ENCODE assay signal across 14 cellular contexts in the genomic region with DNA sequence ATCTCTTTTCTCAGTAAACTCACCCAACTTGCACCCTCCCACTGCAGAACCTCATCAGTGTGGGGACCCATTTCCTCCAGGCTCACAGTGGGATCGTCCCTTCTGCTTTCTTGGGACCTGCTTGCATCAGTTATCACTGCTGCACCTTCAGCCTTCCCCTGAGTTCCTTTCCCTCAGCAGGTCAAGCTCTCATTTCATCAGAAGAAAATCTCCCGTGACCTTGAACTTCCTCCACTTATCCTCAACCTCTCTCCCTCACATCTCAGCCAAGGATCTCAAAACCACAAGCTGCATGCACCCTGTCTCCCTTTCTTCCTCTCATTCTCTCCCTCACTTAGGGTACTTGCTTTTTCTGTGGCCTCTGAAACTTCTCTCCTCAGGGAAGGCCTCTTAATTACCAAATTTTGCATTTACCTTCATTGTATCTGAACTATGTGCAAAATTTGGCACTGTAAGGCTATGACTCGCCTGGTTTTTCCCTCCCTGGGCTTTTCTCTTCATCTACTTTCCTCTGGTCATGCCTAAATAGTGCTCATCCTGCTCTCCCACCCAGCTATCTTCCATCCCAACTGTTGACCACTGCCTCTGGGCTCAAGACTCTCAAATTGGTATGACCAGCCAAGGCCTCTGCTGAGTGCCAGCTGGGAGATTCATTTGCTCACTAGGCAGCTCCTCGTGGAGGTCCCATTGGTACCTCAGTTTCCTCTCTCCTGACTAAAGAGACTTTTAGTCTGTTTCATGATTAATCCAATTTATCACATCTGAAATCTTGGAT. TPM values are rescaled to one million over a fixed set of nuclear protein-coding genes. Genes with fewer than 3 reads are reported as not detected.
DNase-seq lines count a peak whose midpoint lies in the region; ATAC-seq and TF ChIP-seq lines count a peak whose summit lies in the region.
"Had no signal": no experiment of that assay in that cellular context is flagged by ENCODE, and none has a peak within 500 bp of the region (broad histone marks: within the 10 kb centered on the region; RNA-seq: fewer than 3 reads in every experiment).

No MANE protein-coding gene starts in this region.

- H3K36me3 ChIP-seq in hepatocyte (replicated peaks; ENCODE audit: insufficient read depth, low read depth): no peaks in the 10 kb centered on the region

- H3K27me3 ChIP-seq in hepatocyte: no peaks in the 10 kb centered on the region

- 97% methylated on average over 4 of the region's 4 CpGs for WGBS in hepatocyte (ENCODE audit: low lambda C conversion rate, missing lambda C conversion rate)
- WGBS in lower leg skin, 2 donors: 77 to 79% methylated on average over 4 of the region's 4 CpGs

- H3K4me3 Mint-ChIP-seq in activated T-helper 1 cell treated with anti-CD3 and anti-CD28 coated beads, Interleukin-12 subunit alpha, Interleukin-12 subunit beta, Interleukin-2, Interleukin-4 antibody, amounts not matched to agents 30 ng/mL and 10 ng/mL and 1 ng/mL, durations not matched to agents 14 hours and 24 hours and 36 hours: peak overlapping the region; percentile 5
- no peak overlapping the region for H3K4me3 Mint-ChIP-seq in Calu3 (ENCODE audit: low read depth, unreplicated experiment)

- CTCF ChIA-PET in Calu3 (lab: Charles Lee): no interaction called here

- intact Hi-C loops in activated T-helper 1 cell treated with anti-CD3 and anti-CD28 coated beads, Interleukin-12 subunit alpha, Interleukin-12 subunit beta, Interleukin-2, Interleukin-4 antibody, amounts not matched to agents 30 ng/mL and 10 ng/mL and 1 ng/mL, durations not matched to agents 14 hours and 24 hours and 36 hours (cut with micrococcal nuclease): loop anchor here (10.0 kb wide), 1 partner anchor 394 kb away; no protein-coding TSS in a partner anchor
- intact Hi-C loops in lower leg skin (cut with DNase I; ENCODE audit: low total_unique reads): no loop called here
- intact Hi-C loops in Calu3 (cut with micrococcal nuclease; ENCODE audit: unreplicated experiment): no loop called here
- intact Hi-C loops in left colon (cut with DNase I, micrococcal nuclease): no loop called here

- no peaks in the 10 kb centered on the region for H3K9me3 ChIP-seq in hepatocyte (ENCODE audit: low read depth)

- no peak overlapping the region for H3K4me2 ChIP-seq in hepatocyte

- BruUV-seq in Calu3 (replicated peaks; lab: Mats Ljungman, UMichigan): no TSS peak

- peak; percentile 5 for DNase-seq in AG08396 (ENCODE audit: low spot score)
- DNase-seq in activated T-helper 1 cell treated with anti-CD3 and anti-CD28 coated beads, Interleukin-12 subunit alpha, Interleukin-12 subunit beta, Interleukin-2, Interleukin-4 antibody, amounts not matched to agents 30 ng/mL and 10 ng/mL and 1 ng/mL, durations not matched to agents 14 hours and 24 hours and 36 hours (ENCODE audit: low spot score): no peak
- peak; percentile 1 for DNase-seq in hepatocyte (ENCODE audit: low spot score)
- no peak for DNase-seq in lower leg skin (ENCODE audit: low spot score in 2 of 2)
- no peak for DNase-seq in hippocampal formation (lab: John Stamatoyannopoulos, UW)
- DNase-seq in Calu3: no peak
- no peak for DNase-seq in left colon
- DNase-seq: activated CD8-positive, alpha-beta memory T cell treated with anti-CD3 and anti-CD28 coated beads for 24 hours; HCEC 1CT; NCI-H187; NCI-H82; retina; substantia nigra had no signal

- no peak for ATAC-seq in left colon

- H4K20me1 ChIP-seq in hepatocyte (ENCODE audit: insufficient read depth, poor library complexity, severe bottlenecking): peaks cover 6% of the 10 kb centered on the region

- H3K4me1 Mint-ChIP-seq in activated T-helper 1 cell treated with anti-CD3 and anti-CD28 coated beads, Interleukin-12 subunit alpha, Interleukin-12 subunit beta, Interleukin-2, Interleukin-4 antibody, amounts not matched to agents 30 ng/mL and 10 ng/mL and 1 ng/mL, durations not matched to agents 14 hours and 24 hours and 36 hours (ENCODE audit: low read depth): peaks cover 34% of the 10 kb centered on the region
- peaks cover 32% of the 10 kb centered on the region for H3K4me1 Mint-ChIP-seq in Calu3 (ENCODE audit: low read depth, unreplicated experiment)

- H3K27ac Mint-ChIP-seq in activated T-helper 1 cell treated with anti-CD3 and anti-CD28 coated beads, Interleukin-12 subunit alpha, Interleukin-12 subunit beta, Interleukin-2, Interleukin-4 antibody, amounts not matched to agents 30 ng/mL and 10 ng/mL and 1 ng/mL, durations not matched to agents 14 hours and 24 hours and 36 hours: peak overlapping the region; percentile 63
- no peak overlapping the region for H3K27ac Mint-ChIP-seq in Calu3 (ENCODE audit: unreplicated experiment)

- no peak overlapping the region for H3K27ac ChIP-seq in hepatocyte

- H3K9me3 Mint-ChIP-seq in activated T-helper 1 cell treated with anti-CD3 and anti-CD28 coated beads, Interleukin-12 subunit alpha, Interleukin-12 subunit beta, Interleukin-2, Interleukin-4 antibody, amounts not matched to agents 30 ng/mL and 10 ng/mL and 1 ng/mL, durations not matched to agents 14 hours and 24 hours and 36 hours: no peaks in the 10 kb centered on the region
- no peaks in the 10 kb centered on the region for H3K9me3 Mint-ChIP-seq in Calu3 (ENCODE audit: low read depth, unreplicated experiment)

- peaks cover 16% of the 10 kb centered on the region for H3K4me1 ChIP-seq in hepatocyte (ENCODE audit: insufficient read depth)

- in situ Hi-C loops in GM18951 (cut with MboI; ENCODE audit: low sequenced_read_pairs, unreplicated experiment): loop anchor here (25.0 kb wide), 1 partner anchor 278 kb away; the partner anchor contains the start of gene CTSF

- H3K4me3 ChIP-seq in hepatocyte (no peak overlapping the region), lower leg skin (ENCODE audit: low read depth, poor library complexity, severe bottlenecking) (no peak overlapping the region)

- no peak overlapping the region for H2AFZ ChIP-seq in hepatocyte

- no peaks in the 10 kb centered on the region for H3K27me3 Mint-ChIP-seq in activated T-helper 1 cell treated with anti-CD3 and anti-CD28 coated beads, Interleukin-12 subunit alpha, Interleukin-12 subunit beta, Interleukin-2, Interleukin-4 antibody, amounts not matched to agents 30 ng/mL and 10 ng/mL and 1 ng/mL, durations not matched to agents 14 hours and 24 hours and 36 hours (ENCODE audit: insufficient read depth)
- no peaks in the 10 kb centered on the region for H3K27me3 Mint-ChIP-seq in Calu3 (ENCODE audit: unreplicated experiment)

- TF ChIP-seq CTCF in hepatocyte (IDR thresholded peaks at IDR 0.05; ENCODE audit: poor library complexity) (no peak), lower leg skin (IDR thresholded peaks at IDR 0.05) (no peak), Calu3 (IDR thresholded peaks at IDR 0.05; ENCODE audit: unreplicated experiment) (no peak)

- peaks cover 20% of the 10 kb centered on the region for H3K36me3 Mint-ChIP-seq in activated T-helper 1 cell treated with anti-CD3 and anti-CD28 coated beads, Interleukin-12 subunit alpha, Interleukin-12 subunit beta, Interleukin-2, Interleukin-4 antibody, amounts not matched to agents 30 ng/mL and 10 ng/mL and 1 ng/mL, durations not matched to agents 14 hours and 24 hours and 36 hours (ENCODE audit: low read depth)
- peaks cover 51% of the 10 kb centered on the region for H3K36me3 Mint-ChIP-seq in Calu3 (ENCODE audit: insufficient read depth, unreplicated experiment)

- TF ChIP-seq POLR2A in GM18951 (IDR thresholded peaks at IDR 0.05; ENCODE audit: extremely low read depth, insufficient read depth, insufficient read length): peak; percentile 15
- TF ChIP-seq POLR2A in lower leg skin (IDR thresholded peaks at IDR 0.05): no peak

- H3K79me2 ChIP-seq in hepatocyte: peaks cover 37% of the 10 kb centered on the region

- no peaks in the 10 kb centered on the region for H3K9me2 ChIP-seq in hepatocyte (replicated peaks; ENCODE audit: insufficient read depth)

RNA-seq across cellular contexts. Expression of gene RCE1, which starts 2.7 kb away (rescaled TPM):
- 30.9 and 34.4 TPM in 2 replicates for total RNA-seq in activated T-helper 1 cell treated with anti-CD3 and anti-CD28 coated beads, Interleukin-12 subunit alpha, Interleukin-12 subunit beta, Interleukin-2, Interleukin-4 antibody, amounts not matched to agents 30 ng/mL and 10 ng/mL and 1 ng/mL, durations not matched to agents 14 hours and 24 hours and 36 hours
- total RNA-seq in hepatocyte (19.8 and 27.0 TPM in 2 replicates), lower leg skin (10 to 100 TPM; 23.8 to 32.8 (median 29.7) TPM), Calu3 (2022) (23.5 and 26.2 TPM in 2 replicates), left colon (10 to 100 TPM; 25.5 to 28.3 TPM)
- polyA plus RNA-seq in hepatocyte: 41.4 and 42.2 TPM in 2 replicates

RNA-seq across cellular contexts. Expression of gene LRFN4, which starts 16.4 kb away (rescaled TPM):
- total RNA-seq in activated T-helper 1 cell treated with anti-CD3 and anti-CD28 coated beads, Interleukin-12 subunit alpha, Interleukin-12 subunit beta, Interleukin-2, Interleukin-4 antibody, amounts not matched to agents 30 ng/mL and 10 ng/mL and 1 ng/mL, durations not matched to agents 14 hours and 24 hours and 36 hours: 48.4 and 49.6 TPM in 2 replicates
- 12.5 and 15.8 TPM in 2 replicates for total RNA-seq in hepatocyte
- 14.3 and 30.2 TPM in 2 replicates for polyA plus RNA-seq in hepatocyte
- 10 to 100 TPM in 3 of 4 donors, 1 to 10 TPM in 1; 5.5 to 14.1 (median 10.3) TPM for total RNA-seq in lower leg skin
- 30.1 and 30.3 TPM in 2 replicates for total RNA-seq in Calu3 (2022)
- total RNA-seq in left colon: 10 to 100 TPM; 32.7 to 46.3 TPM

Comparison
In these comparisons a context has a peak if more than half of its experiments do, and no peak if none do; other contexts are left out.
1. DNase-seq: peak in AG08396 (single experiment) and hepatocyte (single experiment); none in activated T-helper 1 cell treated with anti-CD3 and anti-CD28 coated beads, Interleukin-12 subunit alpha, Interleukin-12 subunit beta, Interleukin-2, Interleukin-4 antibody, amounts not matched to agents 30 ng/mL and 10 ng/mL and 1 ng/mL, durations not matched to agents 14 hours and 24 hours and 36 hours (single experiment), lower leg skin (0 of 2), hippocampal formation (0 of 2), Calu3 (single experiment) and left colon (0 of 2).